In the genomic region with DNA sequence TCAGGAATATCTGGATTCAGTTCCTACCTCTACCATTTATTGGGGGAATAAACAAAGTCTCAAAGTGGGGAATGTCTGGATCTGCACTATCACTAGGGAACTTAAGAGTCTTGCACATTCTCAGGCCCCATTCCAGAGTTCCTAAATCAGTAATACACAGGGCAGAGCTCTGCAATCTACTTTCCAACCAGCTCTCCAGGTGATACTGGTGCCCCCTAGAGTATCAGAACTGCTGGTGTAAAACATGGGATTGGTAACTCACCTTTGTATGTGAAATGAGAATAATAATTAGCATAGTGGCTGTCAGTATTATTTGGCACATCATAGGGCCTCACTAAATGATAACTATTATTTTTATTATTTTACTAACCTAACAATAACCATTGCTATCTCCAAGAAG, we compare ENCODE assay signal across 9 cellular contexts.
DNase-seq lines count a peak whose midpoint lies in the region; ATAC-seq and TF ChIP-seq lines count a peak whose summit lies in the region.
"Had no signal": no experiment of that assay in that cellular context is flagged by ENCODE, and none has a peak within 500 bp of the region (broad histone marks: within the 10 kb centered on the region; RNA-seq: fewer than 3 reads in every experiment).

No MANE protein-coding gene starts in this region.

- H3K4me3 Mint-ChIP-seq in T-helper 2 cell treated with Interferon-gamma antibody and Interleukin-4, amounts not matched to agents 5 μg/mL and 100 μg/mL, for 36 hours, result no peak overlapping the region

- H3K27me3 Mint-ChIP-seq in T-helper 2 cell treated with Interferon-gamma antibody and Interleukin-4, amounts not matched to agents 5 μg/mL and 100 μg/mL, for 36 hours (ENCODE audit: low read depth), result no peaks in the 10 kb centered on the region

- no peak overlapping the region for H3K27ac Mint-ChIP-seq in T-helper 2 cell treated with Interferon-gamma antibody and Interleukin-4, amounts not matched to agents 5 μg/mL and 100 μg/mL, for 36 hours

- H3K36me3 Mint-ChIP-seq in T-helper 2 cell treated with Interferon-gamma antibody and Interleukin-4, amounts not matched to agents 5 μg/mL and 100 μg/mL, for 36 hours (ENCODE audit: low read depth), result no peaks in the 10 kb centered on the region

- H3K9me3 Mint-ChIP-seq in T-helper 2 cell treated with Interferon-gamma antibody and Interleukin-4, amounts not matched to agents 5 μg/mL and 100 μg/mL, for 36 hours, result peaks cover 24% of the 10 kb centered on the region

- peak in 3 of 8 donors; percentile 37 to 57 (median 53) for ATAC-seq in heart right ventricle
- ATAC-seq in GM18858 (IDR thresholded peaks at IDR 0.05; ENCODE audit: unreplicated experiment), result no peak

- DNase-seq in heart right ventricle (no peak), cardiac septum (ENCODE audit: low spot score) (no peak), NCI-H82 (lab: John Stamatoyannopoulos, UW) (peak; percentile 59), glomerular visceral epithelial cell (ENCODE audit: extremely low spot score) (peak; percentile 1), anterior cingulate cortex (lab: John Stamatoyannopoulos, UW) (no peak), NCI-H510A (lab: John Stamatoyannopoulos, UW) (no peak)
- DNase-seq in T-helper 2 cell treated with Interferon-gamma antibody and Interleukin-4, amounts not matched to agents 5 μg/mL and 100 μg/mL, for 36 hours (ENCODE audit: low spot score), result no peak

- no peaks in the 10 kb centered on the region for H3K9me3 ChIP-seq in heart right ventricle
- H3K9me3 ChIP-seq: BLaER1 treated with 17β-estradiol and CSF1 and Interleukin-3, amounts not matched to agents 10 nM and 100 nM had no signal

- H3K36me3 ChIP-seq in heart right ventricle, result no peaks in the 10 kb centered on the region
- H3K36me3 ChIP-seq: BLaER1 treated with 17β-estradiol and CSF1 and Interleukin-3, amounts not matched to agents 10 nM and 100 nM had no signal

- no peaks in the 10 kb centered on the region for H3K4me1 ChIP-seq in heart right ventricle
- H3K4me1 ChIP-seq: BLaER1 treated with 17β-estradiol and CSF1 and Interleukin-3, amounts not matched to agents 10 nM and 100 nM had no signal

- H3K27ac ChIP-seq in heart right ventricle, result no peak overlapping the region
- H3K27ac ChIP-seq: BLaER1 treated with 17β-estradiol and CSF1 and Interleukin-3, amounts not matched to agents 10 nM and 100 nM had no signal

- H3K4me3 ChIP-seq in heart right ventricle, result no peak overlapping the region
- H3K4me3 ChIP-seq: BLaER1 treated with 17β-estradiol and CSF1 and Interleukin-3, amounts not matched to agents 10 nM and 100 nM had no signal

- intact Hi-C loops in heart right ventricle (cut with DNase I) (loop anchor here in 6 of 10 donors (1.0 to 10.0 kb wide), 5 partner anchors 404 to 419 kb away; no protein-coding TSS in a partner anchor), cardiac septum (cut with DNase I) (loop anchor here (10.0 kb wide), 1 partner anchor 416 kb away; no protein-coding TSS in a partner anchor)

- peak in 7 of 9 donors; percentile 21 to 49 (median 36) for TF ChIP-seq CTCF in heart right ventricle (IDR thresholded peaks at IDR 0.05)

- no peaks in the 10 kb centered on the region for H3K4me1 Mint-ChIP-seq in T-helper 2 cell treated with Interferon-gamma antibody and Interleukin-4, amounts not matched to agents 5 μg/mL and 100 μg/mL, for 36 hours (ENCODE audit: low read depth)

- no peaks in the 10 kb centered on the region for H3K27me3 ChIP-seq in heart right ventricle
- H3K27me3 ChIP-seq: BLaER1 treated with 17β-estradiol and CSF1 and Interleukin-3, amounts not matched to agents 10 nM and 100 nM had no signal

Comparison
In these comparisons a context has a peak if more than half of its experiments do, and no peak if none do; other contexts are left out.
1. DNase-seq: peak in NCI-H82 (single experiment) and glomerular visceral epithelial cell (single experiment); none in heart right ventricle (0 of 2), cardiac septum (single experiment), T-helper 2 cell treated with Interferon-gamma antibody and Interleukin-4, amounts not matched to agents 5 μg/mL and 100 μg/mL, for 36 hours (single experiment), anterior cingulate cortex (0 of 58) and NCI-H510A (single experiment).